ENCODE assay signal across 1 cellular context in genomic region chr22:35674335-35674734, GRCh38.
TF ChIP-seq lines count a peak whose summit lies in the region.

No MANE protein-coding gene starts in this region.

TF ChIP-seq in GM23338, 12 proteins besides CTCF, POLR2A, EP300 and RAD21:
- peak; percentile 88 for TF ChIP-seq ZNF462 (CRISPR knock-in tag; IDR thresholded peaks at IDR 0.05)
- TF ChIP-seq, protein P1, sequence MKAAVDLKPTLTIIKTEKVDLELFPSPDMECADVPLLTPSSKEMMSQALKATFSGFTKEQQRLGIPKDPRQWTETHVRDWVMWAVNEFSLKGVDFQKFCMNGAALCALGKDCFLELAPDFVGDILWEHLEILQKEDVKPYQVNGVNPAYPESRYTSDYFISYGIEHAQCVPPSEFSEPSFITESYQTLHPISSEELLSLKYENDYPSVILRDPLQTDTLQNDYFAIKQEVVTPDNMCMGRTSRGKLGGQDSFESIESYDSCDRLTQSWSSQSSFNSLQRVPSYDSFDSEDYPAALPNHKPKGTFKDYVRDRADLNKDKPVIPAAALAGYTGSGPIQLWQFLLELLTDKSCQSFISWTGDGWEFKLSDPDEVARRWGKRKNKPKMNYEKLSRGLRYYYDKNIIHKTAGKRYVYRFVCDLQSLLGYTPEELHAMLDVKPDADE (IDR thresholded peaks at IDR 0.05): no peak
